14 cellular contexts compared by ENCODE assay signal in genomic region chr5:144712090-144712489, GRCh38.
DNase-seq lines count a peak whose midpoint lies in the region; ATAC-seq lines count a peak whose summit lies in the region.
"Had no signal": no experiment of that assay in that cellular context is flagged by ENCODE, and none has a peak within 500 bp of the region (broad histone marks: within the 10 kb centered on the region; RNA-seq: fewer than 3 reads in every experiment).

No MANE protein-coding gene starts in this region.

- no peak overlapping the region for H3K4me3 Mint-ChIP-seq in stimulated activated memory B cell treated with anti-CD40 and anti-IgM and Interleukin-4, amounts not matched to agents 10 μg/mL and 1 μg/mL and 100 μg/mL, for 72 hours

- DNase-seq in SIG-M5 treated with dmso at 0.1 percent for 504 hours (lab: John Stamatoyannopoulos, UW; ENCODE audit: unreplicated experiment) (peak; percentile 25), SIG-M5 (lab: John Stamatoyannopoulos, UW) (no peak), T1000 (lab: John Stamatoyannopoulos, UW) (no peak), glomerular visceral epithelial cell (ENCODE audit: extremely low spot score) (no peak)
- DNase-seq in activated effector memory CD4-positive, alpha-beta T cell treated with Interleukin-2 at 50 U/mL for 16 hours, result no peak
- DNase-seq: 8988T; activated CD4-positive, alpha-beta T cell treated with anti-CD3 and anti-CD28 coated beads for 4 hours; midbrain; Right ventricle myocardium superior had no signal

- ATAC-seq in HG02759 (IDR thresholded peaks at IDR 0.05; ENCODE audit: unreplicated experiment), result peak; percentile 91
- ATAC-seq in HG03565 (IDR thresholded peaks at IDR 0.05; ENCODE audit: unreplicated experiment), result peak; percentile 79
- peak; percentile 87 for ATAC-seq in stimulated activated memory B cell treated with anti-CD40 and anti-IgM and Interleukin-4, amounts not matched to agents 10 μg/mL and 1 μg/mL and 100 μg/mL, for 72 hours
- ATAC-seq: esophagus mucosa had no signal

- peaks cover 4% of the 10 kb centered on the region for H3K9me3 Mint-ChIP-seq in stimulated activated memory B cell treated with anti-CD40 and anti-IgM and Interleukin-4, amounts not matched to agents 10 μg/mL and 1 μg/mL and 100 μg/mL, for 72 hours

- H3K4me1 Mint-ChIP-seq in stimulated activated memory B cell treated with anti-CD40 and anti-IgM and Interleukin-4, amounts not matched to agents 10 μg/mL and 1 μg/mL and 100 μg/mL, for 72 hours, result peaks cover 24% of the 10 kb centered on the region

- H3K36me3 Mint-ChIP-seq in stimulated activated memory B cell treated with anti-CD40 and anti-IgM and Interleukin-4, amounts not matched to agents 10 μg/mL and 1 μg/mL and 100 μg/mL, for 72 hours, result peaks cover 5% of the 10 kb centered on the region

- H3K27me3 Mint-ChIP-seq in stimulated activated memory B cell treated with anti-CD40 and anti-IgM and Interleukin-4, amounts not matched to agents 10 μg/mL and 1 μg/mL and 100 μg/mL, for 72 hours, result no peaks in the 10 kb centered on the region

- peak overlapping the region; percentile 76 for H3K27ac Mint-ChIP-seq in stimulated activated memory B cell treated with anti-CD40 and anti-IgM and Interleukin-4, amounts not matched to agents 10 μg/mL and 1 μg/mL and 100 μg/mL, for 72 hours
- H3K27ac Mint-ChIP-seq: activated T-helper 2 cell treated with anti-CD3 and anti-CD28 coated beads, Interferon-gamma antibody, Interleukin-2, Interleukin-4, amounts not matched to agents 10 μg/mL and 5 μg/mL and 100 μg/mL, durations not matched to agents 14 hours and 24 hours and 36 hours had no signal
